In the genomic region with DNA sequence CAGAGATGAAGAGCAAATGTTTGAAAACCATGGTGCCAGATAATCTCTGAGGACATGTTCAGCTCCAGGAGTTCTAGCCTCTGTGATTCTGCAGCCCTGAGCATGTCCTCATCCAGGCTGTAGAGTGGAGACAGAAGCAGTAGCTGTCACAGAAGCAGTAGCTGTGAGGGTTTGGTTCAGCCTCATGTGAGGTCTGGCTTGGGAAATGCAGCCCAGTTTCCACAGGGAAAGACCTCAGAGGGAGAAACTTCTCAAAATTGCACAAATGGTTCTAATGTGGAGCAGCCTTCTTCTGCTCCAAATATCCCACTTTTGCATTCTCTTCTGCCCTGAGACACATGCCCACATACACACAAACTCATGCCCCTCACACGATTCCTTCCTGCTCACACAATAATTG, we compare ENCODE assay signal across 13 cellular contexts. TPM values are rescaled to one million over a fixed set of nuclear protein-coding genes. Genes with fewer than 3 reads are reported as not detected.
DNase-seq lines count a peak whose midpoint lies in the region; ATAC-seq and TF ChIP-seq lines count a peak whose summit lies in the region.
"Had no signal": no experiment of that assay in that cellular context is flagged by ENCODE, and none has a peak within 500 bp of the region (broad histone marks: within the 10 kb centered on the region; RNA-seq: fewer than 3 reads in every experiment).

No MANE protein-coding gene starts in this region.

- H3K9ac ChIP-seq in mesenchymal stem cell (ENCODE audit: low read length): peak overlapping the region; percentile 82

- no peaks in the 10 kb centered on the region for H3K27me3 ChIP-seq in mesenchymal stem cell (ENCODE audit: control insufficient read depth in 1 of 2, insufficient read depth in 1 of 2, low read length in 2 of 2)
- no peaks in the 10 kb centered on the region for H3K27me3 ChIP-seq in thoracic aorta (replicated peaks; ENCODE audit: insufficient read depth)

- H3K9me3 ChIP-seq in mesenchymal stem cell (ENCODE audit: control insufficient read depth, low read length) (no peaks in the 10 kb centered on the region), thoracic aorta (no peaks in the 10 kb centered on the region)
- H3K9me3 ChIP-seq: HAP-1 had no signal

- no peak overlapping the region for H3K14ac ChIP-seq in mesenchymal stem cell (ENCODE audit: low read length in 2 of 2)

- DNase-seq in NCI-H69 (lab: John Stamatoyannopoulos, UW): peak; percentile 41
- DNase-seq in coronary artery (ENCODE audit: low spot score): no peak
- DNase-seq in mesenchymal stem cell: no peak
- DNase-seq in thoracic aorta (ENCODE audit: low spot score): no peak
- DNase-seq in SKM-1 (lab: John Stamatoyannopoulos, UW; ENCODE audit: unreplicated experiment): no peak
- no peak for DNase-seq in activated CD8-positive, alpha-beta memory T cell treated with anti-CD3 and anti-CD28 coated beads, Interleukin-2, amount 50 U/mL, for 48 hours
- DNase-seq in stimulated activated CD4-positive, alpha-beta T cell treated with anti-CD3 and anti-CD28 coated beads, Interleukin-2, amount 100 ng/mL, for 48 hours: no peak
- DNase-seq in stimulated activated CD4-positive, alpha-beta T cell treated with anti-CD3 and anti-CD28 coated beads, Interleukin-4, amount 100 ng/mL, for 4 hours: no peak
- DNase-seq: activated effector memory CD4-positive, alpha-beta T cell treated with anti-CD3 and anti-CD28 coated beads, Interleukin-2, amount 50 U/mL, for 16 hours; NCI-H2227 treated with DMSO at 0.1 percent for 48 hours; SIG-M5 had no signal

- no peak overlapping the region for H3K23ac ChIP-seq in mesenchymal stem cell (ENCODE audit: low read length in 2 of 2)

- H2AFZ ChIP-seq in mesenchymal stem cell (ENCODE audit: low read depth, low read length): no peak overlapping the region

- peaks cover 32% of the 10 kb centered on the region for H3K4me1 ChIP-seq in mesenchymal stem cell (ENCODE audit: control insufficient read depth, insufficient read depth, low read depth, low read length)
- H3K4me1 ChIP-seq in thoracic aorta (ENCODE audit: control insufficient read depth in 1 of 2, low read depth in 2 of 2): peaks cover 36 to 94% of the 10 kb centered on the region in 2 donors
- H3K4me1 ChIP-seq: HAP-1 had no signal

- peak overlapping the region; percentile 16 to 34 for H2BK12ac ChIP-seq in mesenchymal stem cell (ENCODE audit: low read length in 2 of 2)

- peak overlapping the region; percentile 45 for H4K8ac ChIP-seq in mesenchymal stem cell (ENCODE audit: low read length)

- H3K27ac ChIP-seq in coronary artery: peak overlapping the region; percentile 93 to 96
- peak overlapping the region; percentile 89 for H3K27ac ChIP-seq in mesenchymal stem cell (ENCODE audit: low read length, poor library complexity, severe bottlenecking)
- peak overlapping the region; percentile 82 to 93 for H3K27ac ChIP-seq in thoracic aorta

- no peaks in the 10 kb centered on the region for H3K79me1 ChIP-seq in mesenchymal stem cell (replicated peaks; ENCODE audit: low read length, poor library complexity, severe bottlenecking)

- H3K36me3 ChIP-seq in mesenchymal stem cell (ENCODE audit: control insufficient read depth in 1 of 2, insufficient read depth in 2 of 2, low read depth in 1 of 2, low read length in 2 of 2): peaks cover 15 to 75% of the 10 kb centered on the region in 2 experiments
- H3K36me3 ChIP-seq in thoracic aorta: peaks cover 46% of the 10 kb centered on the region
- H3K36me3 ChIP-seq: HAP-1 had no signal

- TF ChIP-seq CTCF in coronary artery (IDR thresholded peaks at IDR 0.05) (no peak), thoracic aorta (IDR thresholded peaks at IDR 0.05) (no peak)

- H2BK5ac ChIP-seq in mesenchymal stem cell (ENCODE audit: low read depth, low read length, poor library complexity, severe bottlenecking): no peak overlapping the region

- WGBS in mesenchymal stem cell: 0% methylated on average over 1 of the region's 1 CpG

- H3K4me2 ChIP-seq in mesenchymal stem cell (ENCODE audit: low read length, poor library complexity, severe bottlenecking): no peak overlapping the region

- no peak overlapping the region for H2BK15ac ChIP-seq in mesenchymal stem cell (ENCODE audit: low read depth, poor library complexity, severe bottlenecking)

- H2BK120ac ChIP-seq in mesenchymal stem cell (ENCODE audit: low read depth, low read length): peak overlapping the region; percentile 65

- H2AK5ac ChIP-seq in mesenchymal stem cell (ENCODE audit: low read length, severe bottlenecking): peak overlapping the region; percentile 42

- peak overlapping the region; percentile 29 to 42 for H3K4ac ChIP-seq in mesenchymal stem cell (ENCODE audit: low read depth in 1 of 2, low read length in 2 of 2)

- no peak for ATAC-seq in thoracic aorta (ENCODE audit: insufficient number of reproducible peaks, low FRiP score, low read depth)

- no peak overlapping the region for H4K91ac ChIP-seq in mesenchymal stem cell (ENCODE audit: low read length)

- peak overlapping the region; percentile 75 to 96 for H3K18ac ChIP-seq in mesenchymal stem cell (ENCODE audit: low read depth in 1 of 2, low read length in 2 of 2)

- peak overlapping the region; percentile 61 for H3K4me3 ChIP-seq in coronary artery
- peak overlapping the region in 1 of 2 experiments; percentile 63 for H3K4me3 ChIP-seq in mesenchymal stem cell (ENCODE audit: insufficient read depth in 1 of 2, low read depth in 1 of 2, low read length in 2 of 2)
- H3K4me3 ChIP-seq in thoracic aorta: peak overlapping the region; percentile 42
- H3K4me3 ChIP-seq: HAP-1 had no signal

RNA-seq across cellular contexts. Expression of a gene that starts 48.4 kb away (rescaled TPM):
- polyA plus RNA-seq in mesenchymal stem cell (2013, experiment 1 of 2): not detected
- not detected for polyA plus RNA-seq in mesenchymal stem cell (2013, experiment 2 of 2)
- total RNA-seq in thoracic aorta: not detected
- total RNA-seq: M059J had no signal
